Comparison of ENCODE assay signal across 8 cellular contexts in the genomic region with DNA sequence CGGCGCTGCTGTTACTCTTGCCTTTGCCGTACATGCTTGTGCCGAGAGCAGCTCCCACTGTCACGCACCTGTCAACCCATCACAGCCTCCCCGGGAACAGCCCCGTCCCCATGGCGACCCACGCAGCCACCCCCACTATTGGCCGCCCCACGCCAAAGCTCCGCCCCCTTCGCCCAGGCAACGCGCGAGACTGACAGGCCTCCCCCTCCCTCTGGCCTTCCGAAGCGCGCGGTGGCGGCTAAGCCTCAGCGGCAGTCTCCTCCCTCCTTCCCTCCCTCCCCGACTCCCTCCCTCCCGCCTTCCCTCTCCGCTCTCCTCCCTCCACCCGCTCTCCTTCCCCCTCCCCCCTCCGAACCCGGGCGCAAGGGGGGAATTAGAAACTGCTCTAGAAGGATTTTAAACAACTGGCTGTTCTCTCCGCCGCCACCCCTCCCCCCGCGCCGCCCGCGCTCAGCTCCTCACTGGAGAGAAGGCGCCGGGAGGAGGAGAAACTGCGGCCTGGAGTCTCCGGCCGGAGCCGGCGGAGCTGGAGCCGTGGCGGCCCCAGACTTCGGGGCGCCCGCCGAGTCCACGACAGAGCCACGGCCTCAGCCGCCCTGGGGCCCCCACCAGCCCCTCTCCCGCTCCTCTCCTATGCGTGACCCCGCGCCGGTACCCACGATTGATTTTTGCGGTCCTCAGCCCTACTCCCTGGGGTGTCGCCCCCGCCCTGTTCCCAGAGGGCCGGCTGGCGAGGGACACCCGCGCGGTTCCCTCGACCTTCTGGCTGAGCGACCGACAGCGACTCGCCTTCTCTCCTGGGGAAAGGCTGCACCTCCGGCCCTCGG. TPM values are rescaled to one million over a fixed set of nuclear protein-coding genes. Genes with fewer than 3 reads are reported as not detected.
DNase-seq lines count a peak whose midpoint lies in the region; ATAC-seq and TF ChIP-seq lines count a peak whose summit lies in the region.

A gene (minus strand): TSS at position 89 of the 827 bp plus-strand sequence. CDS start 55 bp downstream, at position 34.

- intact Hi-C loops in mucosa of descending colon (cut with DNase I, micrococcal nuclease): loop anchor here (2.0 to 5.0 kb wide), 2 partner anchors 100 to 101 kb away; no protein-coding TSS in a partner anchor

- DNase-seq in DMS114 treated with DMSO at 0.1 percent for 48 hours (lab: John Stamatoyannopoulos, UW; ENCODE audit: unreplicated experiment): peak; percentile 92
- DNase-seq in HuH-7.5 (ENCODE audit: low spot score): peak; percentile 89
- DNase-seq in OCI-M1 (lab: John Stamatoyannopoulos, UW): peak; percentile 99
- peak; percentile 99 for DNase-seq in activated T-cell treated with anti-CD3 and anti-CD28 coated beads for 4 hours
- DNase-seq in epithelial cell of esophagus (ENCODE audit: low read depth): peak; percentile 99
- DNase-seq in mucosa of descending colon: peak; percentile 99 to 100 (median 100)
- DNase-seq in stimulated activated CD8-positive, alpha-beta memory T cell treated with anti-CD3 and anti-CD28 coated beads, Interleukin-4, amount 100 ng/mL, for 1 hour (ENCODE audit: low read depth in 2 of 2, low spot score in 1 of 2): peak; percentile 98 to 99

- ATAC-seq in GM21528 (IDR thresholded peaks at IDR 0.05; ENCODE audit: low FRiP score, unreplicated experiment): peak; percentile 79
- peak; percentile 94 for ATAC-seq in mucosa of descending colon

- H3K36me3 ChIP-seq in mucosa of descending colon (ENCODE audit: low read depth): no peaks in the 10 kb centered on the region

- no peaks in the 10 kb centered on the region for H3K9me3 ChIP-seq in mucosa of descending colon

- peaks cover 11% of the 10 kb centered on the region for H3K4me1 ChIP-seq in mucosa of descending colon (ENCODE audit: low read depth)

- H3K4me3 ChIP-seq in epithelial cell of esophagus (ENCODE audit: low read length) (peak within 1 kb of the TSS; percentile 66), mucosa of descending colon (peak within 1 kb of the TSS; percentile 51)

- no peak for TF ChIP-seq CTCF in epithelial cell of esophagus (IDR thresholded peaks at IDR 0.05; ENCODE audit: insufficient read depth, low read depth, low read length, missing control alignments)
- no peak for TF ChIP-seq CTCF in mucosa of descending colon (IDR thresholded peaks at IDR 0.05)

RNA-seq across cellular contexts. Expression of the gene that starts here (rescaled TPM):
- 10 to 100 TPM; 17.5 to 77.9 (median 20.9) TPM for total RNA-seq in mucosa of descending colon

Comparison
In these comparisons a context has a peak if more than half of its experiments do, and no peak if none do; other contexts are left out.
1. Peak in every context shown above with its lines: DNase-seq, ATAC-seq and H3K4me3 ChIP-seq.